ENCODE assay signal across 21 cellular contexts in genomic region chr4:10529891-10530786, GRCh38.
DNase-seq lines count a peak whose midpoint lies in the region; ATAC-seq, FAIRE-seq and TF ChIP-seq lines count a peak whose summit lies in the region.
"Had no signal": no experiment of that assay in that cellular context is flagged by ENCODE, and none has a peak within 500 bp of the region (broad histone marks: within the 10 kb centered on the region; RNA-seq: fewer than 3 reads in every experiment).

No MANE protein-coding gene starts in this region.

- no peak for TF ChIP-seq POLR2A in upper lobe of left lung (IDR thresholded peaks at IDR 0.05)

- no peaks in the 10 kb centered on the region for H4K20me1 ChIP-seq in keratinocyte (ENCODE audit: control insufficient read depth, extremely low read depth, insufficient read depth, low read length)

- H3K9me3 Mint-ChIP-seq in central memory CD8-positive, alpha-beta T cell: no peaks in the 10 kb centered on the region
- H3K9me3 Mint-ChIP-seq in natural killer cell: no peaks in the 10 kb centered on the region
- H3K9me3 Mint-ChIP-seq: brain; CD4-positive, CD25-positive, alpha-beta regulatory T cell; immature natural killer cell had no signal

- H3K4me1 Mint-ChIP-seq in central memory CD8-positive, alpha-beta T cell: no peaks in the 10 kb centered on the region
- H3K4me1 Mint-ChIP-seq in natural killer cell: no peaks in the 10 kb centered on the region
- H3K4me1 Mint-ChIP-seq: CD4-positive, CD25-positive, alpha-beta regulatory T cell; immature natural killer cell had no signal

- no peak for TF ChIP-seq CTCF in right atrium auricular region (IDR thresholded peaks at IDR 0.05)
- TF ChIP-seq CTCF in keratinocyte (optimal IDR thresholded peaks at IDR 0.05 in 1 of 3, IDR thresholded peaks at IDR 0.05 in 1 of 3, conservative IDR thresholded peaks at IDR 0.05 in 1 of 3; ENCODE audit: extremely low read depth in 1 of 3, insufficient read depth in 2 of 3, low read length in 3 of 3): no peak
- TF ChIP-seq CTCF in upper lobe of left lung (IDR thresholded peaks at IDR 0.05): no peak
- TF ChIP-seq CTCF in natural killer cell (IDR thresholded peaks at IDR 0.05): no peak

- dilution Hi-C loops in keratinocyte (cut with MboI; ENCODE audit: extremely low pct_ligation_motif_present, low sequenced_read_pairs): no loop called here

- H3K27ac Mint-ChIP-seq in central memory CD8-positive, alpha-beta T cell (ENCODE audit: low read depth): peak overlapping the region; percentile 60
- no peak overlapping the region for H3K27ac Mint-ChIP-seq in natural killer cell
- H3K27ac Mint-ChIP-seq: brain; CD4-positive, CD25-positive, alpha-beta regulatory T cell; immature natural killer cell had no signal

- intact Hi-C loops in Right ventricle myocardium inferior (cut with DNase I) (no loop called here), natural killer cell (cut with micrococcal nuclease) (no loop called here)

- ATAC-seq in Right ventricle myocardium inferior (peak; percentile 54), upper lobe of left lung (ENCODE audit: low FRiP score in 2 of 2) (peak; percentile 29 to 65), natural killer cell (no peak)
- no peak for ATAC-seq in central memory CD8-positive, alpha-beta T cell (replicated peaks; ENCODE audit: extremely low read depth, poor library complexity, severe bottlenecking)
- ATAC-seq: A549 had no signal

- H3K27me3 Mint-ChIP-seq in central memory CD8-positive, alpha-beta T cell: peaks cover 57% of the 10 kb centered on the region
- H3K27me3 Mint-ChIP-seq in natural killer cell (ENCODE audit: low read depth in 2 of 2): no peaks in the 10 kb centered on the region
- H3K27me3 Mint-ChIP-seq: brain had no signal

- TF ChIP-seq EP300 in upper lobe of left lung (IDR thresholded peaks at IDR 0.05): peak in 1 of 4 donors; percentile 66

- peak overlapping the region; percentile 1 for H2AFZ ChIP-seq in keratinocyte (ENCODE audit: control insufficient read depth, low read length)

- H3K27ac ChIP-seq in right atrium auricular region (no peak overlapping the region), keratinocyte (ENCODE audit: control insufficient read depth, insufficient read depth, low read length) (no peak overlapping the region), upper lobe of left lung (peak overlapping the region in 3 of 4 donors; percentile 42 to 82 (median 46))
- H3K27ac ChIP-seq: A549, RWPE1, spleen had no signal

- WGBS in upper lobe of left lung, 2 donors: 53 to 57% methylated on average over 11 to 12 of the region's 12 CpGs

- no peak overlapping the region for H3K4me3 Mint-ChIP-seq in central memory CD8-positive, alpha-beta T cell
- H3K4me3 Mint-ChIP-seq in natural killer cell: no peak overlapping the region
- H3K4me3 Mint-ChIP-seq: brain; CD4-positive, CD25-positive, alpha-beta regulatory T cell; immature natural killer cell had no signal

- no peaks in the 10 kb centered on the region for H3K27me3 ChIP-seq in right atrium auricular region
- H3K27me3 ChIP-seq in keratinocyte (ENCODE audit: control insufficient read depth, extremely low read depth, insufficient read depth, low read length): no peaks in the 10 kb centered on the region
- no peaks in the 10 kb centered on the region for H3K27me3 ChIP-seq in upper lobe of left lung

- no peaks in the 10 kb centered on the region for H3K79me2 ChIP-seq in keratinocyte (ENCODE audit: control insufficient read depth, insufficient read depth, low read length)

- no peaks in the 10 kb centered on the region for H3K36me3 Mint-ChIP-seq in central memory CD8-positive, alpha-beta T cell (ENCODE audit: insufficient read depth)
- no peaks in the 10 kb centered on the region for H3K36me3 Mint-ChIP-seq in natural killer cell
- H3K36me3 Mint-ChIP-seq: brain; CD4-positive, CD25-positive, alpha-beta regulatory T cell; immature natural killer cell had no signal

- no peak overlapping the region for H3K4me3 ChIP-seq in right atrium auricular region
- H3K4me3 ChIP-seq in keratinocyte (ENCODE audit: control insufficient read depth in 2 of 3, extremely low read depth in 1 of 3, insufficient read depth in 2 of 3, low read depth in 1 of 3, low read length in 3 of 3): no peak overlapping the region
- no peak overlapping the region for H3K4me3 ChIP-seq in upper lobe of left lung
- H3K4me3 ChIP-seq: A549, spleen had no signal

- H3K4me1 ChIP-seq in right atrium auricular region: peaks cover 0 to 17% of the 10 kb centered on the region in 2 donors
- H3K4me1 ChIP-seq in keratinocyte (ENCODE audit: control insufficient read depth, extremely low read depth, insufficient read depth, low read length): peaks cover 34% of the 10 kb centered on the region
- peaks cover 0 to 4% (median 1%) of the 10 kb centered on the region in 4 donors for H3K4me1 ChIP-seq in upper lobe of left lung
- H3K4me1 ChIP-seq: A549, spleen had no signal

- FAIRE-seq in keratinocyte (lab: Jason Lieb, UNC): no peak
- FAIRE-seq: A549, urothelium cell line had no signal

- peak overlapping the region; percentile 9 for H3K4me2 ChIP-seq in keratinocyte (ENCODE audit: control insufficient read depth, extremely low read depth, insufficient read depth, low read depth, low read length)
- H3K4me2 ChIP-seq: A549 had no signal

- no peaks in the 10 kb centered on the region for H3K9me1 ChIP-seq in keratinocyte (ENCODE audit: control insufficient read depth, extremely low read depth, insufficient read depth, low read length)

- H3K9ac ChIP-seq in keratinocyte (ENCODE audit: control insufficient read depth, extremely low read depth, insufficient read depth, low read length): no peak overlapping the region

- H3K36me3 ChIP-seq in right atrium auricular region (no peaks in the 10 kb centered on the region), keratinocyte (ENCODE audit: control insufficient read depth in 2 of 2, extremely low read depth in 1 of 2, insufficient read depth in 2 of 2, low read length in 2 of 2) (no peaks in the 10 kb centered on the region), upper lobe of left lung (no peaks in the 10 kb centered on the region)
- H3K36me3 ChIP-seq: spleen had no signal

- peak; percentile 33 for DNase-seq in Right ventricle myocardium inferior (ENCODE audit: missing footprints)
- DNase-seq in right atrium auricular region (ENCODE audit: low spot score): no peak
- no peak for DNase-seq in central memory CD8-positive, alpha-beta T cell (ENCODE audit: low spot score in 2 of 2)
- DNase-seq in keratinocyte (ENCODE audit: low read depth, low spot score): no peak
- DNase-seq in upper lobe of left lung: no peak
- DNase-seq in natural killer cell: no peak
- no peak for DNase-seq in stimulated activated CD4-positive, alpha-beta T cell treated with anti-CD3 and anti-CD28 coated beads, Interleukin-2, amount 100 ng/mL, for 48 hours
- DNase-seq in effector CD8-positive, alpha-beta T cell (lab: John Stamatoyannopoulos, UW): no peak
- DNase-seq: activated gamma-delta T cell treated with Interleukin-2 at 50 U/mL for 16 hours; CD4-positive, CD25-positive, alpha-beta regulatory T cell; immature natural killer cell; Kasumi-1; NCI-H1694 treated with DMSO at 0.1 percent for 48 hours; NCI-H748 treated with DMSO at 0.1 percent for 48 hours; spleen; stimulated activated naive CD4-positive, alpha-beta T cell treated with Interleukin-2 at 50 U/mL for 16 hours; T-helper 2 cell had no signal

- H3K9me3 ChIP-seq in right atrium auricular region (no peaks in the 10 kb centered on the region), keratinocyte (ENCODE audit: control insufficient read depth, low read depth, low read length) (no peaks in the 10 kb centered on the region), upper lobe of left lung (no peaks in the 10 kb centered on the region)
- H3K9me3 ChIP-seq: A549, spleen had no signal

Comparison
In these comparisons a context has a peak if more than half of its experiments do, and no peak if none do; other contexts are left out.
1. ATAC-seq: peak in Right ventricle myocardium inferior (single experiment) and upper lobe of left lung (2 of 2); none in central memory CD8-positive, alpha-beta T cell (single experiment) and natural killer cell (0 of 3).
2. H3K27ac ChIP-seq: peak in upper lobe of left lung (3 of 4); none in right atrium auricular region (0 of 2) and keratinocyte (single experiment).